17 cellular contexts compared by ENCODE assay signal in genomic region chr18:61612517-61612916, GRCh38.
DNase-seq lines count a peak whose midpoint lies in the region; ATAC-seq and TF ChIP-seq lines count a peak whose summit lies in the region.
"Had no signal": no experiment of that assay in that cellular context is flagged by ENCODE, and none has a peak within 500 bp of the region (broad histone marks: within the 10 kb centered on the region; RNA-seq: fewer than 3 reads in every experiment).

No MANE protein-coding gene starts in this region.

- no peak overlapping the region for H3K27ac ChIP-seq in mammary epithelial cell (ENCODE audit: insufficient read depth, low read depth, low read length)
- no peak overlapping the region for H3K27ac ChIP-seq in breast epithelium
- no peak overlapping the region for H3K27ac ChIP-seq in OCI-LY3 (ENCODE audit: low read length)
- no peak overlapping the region for H3K27ac ChIP-seq in mesenchymal stem cell (ENCODE audit: low read length, poor library complexity, severe bottlenecking)
- H3K27ac ChIP-seq: upper lobe of left lung, VCaP had no signal

- no peak overlapping the region for H3K4ac ChIP-seq in mesenchymal stem cell (ENCODE audit: low read depth in 1 of 2, low read length in 2 of 2)

- no peaks in the 10 kb centered on the region for H3K79me1 ChIP-seq in mesenchymal stem cell (replicated peaks; ENCODE audit: low read length, poor library complexity, severe bottlenecking)

- H2BK12ac ChIP-seq in mesenchymal stem cell (ENCODE audit: low read length in 2 of 2), result no peak overlapping the region

- H2AK5ac ChIP-seq in mesenchymal stem cell (ENCODE audit: low read length, severe bottlenecking), result no peak overlapping the region

- H4K20me1 ChIP-seq in mammary epithelial cell (ENCODE audit: insufficient read depth, low read length) (no peaks in the 10 kb centered on the region), OCI-LY3 (ENCODE audit: insufficient read depth, low read length) (no peaks in the 10 kb centered on the region)

- TF ChIP-seq CTCF in mammary epithelial cell (conservative IDR thresholded peaks at IDR 0.05 in 1 of 2, IDR thresholded peaks at IDR 0.05 in 1 of 2; ENCODE audit: extremely low read depth in 1 of 2, insufficient read depth in 1 of 2, low read depth in 1 of 2, low read length in 2 of 2) (peak; percentile 10 to 38), breast epithelium (IDR thresholded peaks at IDR 0.05) (no peak), OCI-LY3 (IDR thresholded peaks at IDR 0.05; ENCODE audit: low read depth, low read length) (peak; percentile 52), epithelial cell of proximal tubule (conservative IDR thresholded peaks at IDR 0.05; ENCODE audit: low read depth, low read length) (peak; percentile 39), GM13976 (IDR thresholded peaks at IDR 0.05; ENCODE audit: borderline replicate concordance, control extremely low read depth, extremely low read depth, insufficient read depth, missing control alignments) (no peak)

- BruUV-seq in mammary epithelial cell (replicated peaks; lab: Mats Ljungman, UMichigan), result no TSS peak

- CTCF ChIA-PET in mammary epithelial cell (lab: Charles Lee; ENCODE audit: low non-redundant PET), result interaction anchor here (0.6 kb wide), 1 partner anchor 281 kb away, joined by 3 read pairs; no protein-coding TSS in a partner anchor

- in situ Hi-C loops in mammary epithelial cell (cut with MboI; ENCODE audit: low sequenced_read_pairs in 2 of 2) (no loop called here), GM13976 (cut with MboI; ENCODE audit: low sequenced_read_pairs, unreplicated experiment) (no loop called here)

- no peak overlapping the region for H2BK15ac ChIP-seq in mesenchymal stem cell (ENCODE audit: low read depth, poor library complexity, severe bottlenecking)

- no peak overlapping the region for H2BK120ac ChIP-seq in mesenchymal stem cell (ENCODE audit: low read depth, low read length)

- no peak overlapping the region for H3K23ac ChIP-seq in mesenchymal stem cell (ENCODE audit: low read length in 2 of 2)

- H4K8ac ChIP-seq in mesenchymal stem cell (ENCODE audit: low read length), result no peak overlapping the region

- H3K18ac ChIP-seq in mesenchymal stem cell (ENCODE audit: low read depth in 1 of 2, low read length in 2 of 2), result no peak overlapping the region

- H3K36me3 Mint-ChIP-seq in stimulated activated effector memory CD8-positive, alpha-beta T cell treated with anti-CD3 and anti-CD28 coated beads, Interleukin-12 subunit alpha, Interleukin-12 subunit beta, amount 100 ng/mL, for 72 hours, result no peaks in the 10 kb centered on the region
- no peaks in the 10 kb centered on the region for H3K36me3 Mint-ChIP-seq in activated CD4-positive, alpha-beta T cell treated with anti-CD3 and anti-CD28 coated beads, Interleukin-2, amount 10 ng/mL, durations not matched to agents 24 days and 14 days (ENCODE audit: low read depth)
- H3K36me3 Mint-ChIP-seq: activated naive CD4-positive, alpha-beta T cell treated with anti-CD3 and anti-CD28 coated beads, Interleukin-2, amount 50 U/mL, for 24 hours had no signal

- no peak for TF ChIP-seq POLR2A in breast epithelium (IDR thresholded peaks at IDR 0.05)

- H3K9ac ChIP-seq in mammary epithelial cell (ENCODE audit: insufficient read depth, low read length), result no peak overlapping the region
- no peak overlapping the region for H3K9ac ChIP-seq in OCI-LY3 (ENCODE audit: low read length)
- no peak overlapping the region for H3K9ac ChIP-seq in mesenchymal stem cell (ENCODE audit: low read length)

- H3K36me3 ChIP-seq in mammary epithelial cell (ENCODE audit: insufficient read depth, low read length) (no peaks in the 10 kb centered on the region), breast epithelium (no peaks in the 10 kb centered on the region), OCI-LY3 (replicated peaks; ENCODE audit: low read depth, low read length) (no peaks in the 10 kb centered on the region), mesenchymal stem cell (ENCODE audit: control insufficient read depth in 1 of 2, insufficient read depth in 2 of 2, low read depth in 1 of 2, low read length in 2 of 2) (no peaks in the 10 kb centered on the region)
- H3K36me3 ChIP-seq: upper lobe of left lung had no signal

- H3K4me1 Mint-ChIP-seq in stimulated activated effector memory CD8-positive, alpha-beta T cell treated with anti-CD3 and anti-CD28 coated beads, Interleukin-12 subunit alpha, Interleukin-12 subunit beta, amount 100 ng/mL, for 72 hours, result no peaks in the 10 kb centered on the region
- H3K4me1 Mint-ChIP-seq in activated CD4-positive, alpha-beta T cell treated with anti-CD3 and anti-CD28 coated beads, Interleukin-2, amount 10 ng/mL, durations not matched to agents 24 days and 14 days, result no peaks in the 10 kb centered on the region
- H3K4me1 Mint-ChIP-seq: activated naive CD4-positive, alpha-beta T cell treated with anti-CD3 and anti-CD28 coated beads, Interleukin-2, amount 50 U/mL, for 24 hours; mesothelial cell of epicardium had no signal

- H3K4me3 ChIP-seq in mammary epithelial cell (replicated peaks in 1 of 3; ENCODE audit: insufficient read depth in 1 of 3, low read depth in 2 of 3, low read length in 3 of 3) (no peak overlapping the region), breast epithelium (no peak overlapping the region), OCI-LY3 (ENCODE audit: low read length) (no peak overlapping the region), epithelial cell of proximal tubule (ENCODE audit: low read depth, low read length) (no peak overlapping the region), mesenchymal stem cell (ENCODE audit: insufficient read depth in 1 of 2, low read depth in 1 of 2, low read length in 2 of 2) (no peak overlapping the region)
- H3K4me3 ChIP-seq: upper lobe of left lung had no signal

- H3K27me3 ChIP-seq in mammary epithelial cell (ENCODE audit: insufficient read depth, low read length) (no peaks in the 10 kb centered on the region), breast epithelium (no peaks in the 10 kb centered on the region), OCI-LY3 (ENCODE audit: low read depth, low read length) (peaks cover 35% of the 10 kb centered on the region), mesenchymal stem cell (ENCODE audit: control insufficient read depth in 1 of 2, insufficient read depth in 1 of 2, low read length in 2 of 2) (no peaks in the 10 kb centered on the region)
- H3K27me3 ChIP-seq: upper lobe of left lung had no signal

- H3K14ac ChIP-seq in mesenchymal stem cell (ENCODE audit: low read length in 2 of 2), result no peak overlapping the region

- ATAC-seq in stimulated activated effector memory CD8-positive, alpha-beta T cell treated with anti-CD3 and anti-CD28 coated beads, Interleukin-12 subunit alpha, Interleukin-12 subunit beta, amount 100 ng/mL, for 72 hours, result peak; percentile 26

- H3K79me2 ChIP-seq in mammary epithelial cell (ENCODE audit: insufficient read depth, low read length) (no peaks in the 10 kb centered on the region), OCI-LY3 (ENCODE audit: low read length) (no peaks in the 10 kb centered on the region)

- H3K27ac Mint-ChIP-seq in stimulated activated effector memory CD8-positive, alpha-beta T cell treated with anti-CD3 and anti-CD28 coated beads, Interleukin-12 subunit alpha, Interleukin-12 subunit beta, amount 100 ng/mL, for 72 hours, result no peak overlapping the region
- H3K27ac Mint-ChIP-seq in activated CD4-positive, alpha-beta T cell treated with anti-CD3 and anti-CD28 coated beads, Interleukin-2, amount 10 ng/mL, durations not matched to agents 24 days and 14 days, result no peak overlapping the region
- H3K27ac Mint-ChIP-seq: activated naive CD4-positive, alpha-beta T cell treated with anti-CD3 and anti-CD28 coated beads, Interleukin-2, amount 50 U/mL, for 24 hours; mesothelial cell of epicardium had no signal

- H3K9me3 Mint-ChIP-seq in stimulated activated effector memory CD8-positive, alpha-beta T cell treated with anti-CD3 and anti-CD28 coated beads, Interleukin-12 subunit alpha, Interleukin-12 subunit beta, amount 100 ng/mL, for 72 hours, result no peaks in the 10 kb centered on the region
- H3K9me3 Mint-ChIP-seq in activated CD4-positive, alpha-beta T cell treated with anti-CD3 and anti-CD28 coated beads, Interleukin-2, amount 10 ng/mL, durations not matched to agents 24 days and 14 days, result no peaks in the 10 kb centered on the region
- H3K9me3 Mint-ChIP-seq: activated naive CD4-positive, alpha-beta T cell treated with anti-CD3 and anti-CD28 coated beads, Interleukin-2, amount 50 U/mL, for 24 hours had no signal

- DNase-seq in mammary epithelial cell, result peak; percentile 29
- no peak for DNase-seq in breast epithelium (ENCODE audit: low spot score in 2 of 2)
- DNase-seq in epithelial cell of proximal tubule (ENCODE audit: low read depth), result no peak
- DNase-seq in stimulated activated effector memory CD8-positive, alpha-beta T cell treated with anti-CD3 and anti-CD28 coated beads, Interleukin-12 subunit alpha, Interleukin-12 subunit beta, amount 100 ng/mL, for 72 hours (ENCODE audit: low spot score in 2 of 2), result no peak
- DNase-seq in mesenchymal stem cell, result no peak
- DNase-seq in activated CD4-positive, alpha-beta T cell treated with anti-CD3 and anti-CD28 coated beads, Interleukin-2, amount 10 ng/mL, durations not matched to agents 24 days and 14 days, result no peak
- DNase-seq in GM13976 (ENCODE audit: low spot score), result no peak
- DNase-seq: activated CD8-positive, alpha-beta memory T cell treated with anti-CD3 and anti-CD28 coated beads, Interleukin-2, amount 50 U/mL, for 4 hours; DMS79 treated with DMSO at 0.1 percent for 48 hours; NCI-H1092 treated with DMSO at 0.1 percent for 48 hours; posterior cingulate gyrus; SHP77; upper lobe of left lung had no signal

- dilution Hi-C loops in mammary epithelial cell (cut with HindIII; ENCODE audit: low sequenced_read_pairs), result no loop called here

- no peak overlapping the region for H2BK5ac ChIP-seq in mesenchymal stem cell (ENCODE audit: low read depth, low read length, poor library complexity, severe bottlenecking)

- peaks cover 17% of the 10 kb centered on the region for H3K27me3 Mint-ChIP-seq in activated CD4-positive, alpha-beta T cell treated with anti-CD3 and anti-CD28 coated beads, Interleukin-2, amount 10 ng/mL, durations not matched to agents 24 days and 14 days

- H2AFZ ChIP-seq in mammary epithelial cell (ENCODE audit: low read depth, low read length) (peak overlapping the region; percentile 74), OCI-LY3 (ENCODE audit: low read depth, low read length) (no peak overlapping the region), mesenchymal stem cell (ENCODE audit: low read depth, low read length) (no peak overlapping the region)

- H3K4me2 ChIP-seq in mammary epithelial cell (ENCODE audit: insufficient read depth, low read depth, low read length) (no peak overlapping the region), OCI-LY3 (ENCODE audit: low read length) (no peak overlapping the region), mesenchymal stem cell (ENCODE audit: low read length, poor library complexity, severe bottlenecking) (no peak overlapping the region)

- no peaks in the 10 kb centered on the region for H3K9me3 ChIP-seq in mammary epithelial cell (replicated peaks; ENCODE audit: insufficient read depth, low read length)
- H3K9me3 ChIP-seq in breast epithelium, result no peaks in the 10 kb centered on the region
- no peaks in the 10 kb centered on the region for H3K9me3 ChIP-seq in OCI-LY3 (ENCODE audit: insufficient read depth, low read length)
- no peaks in the 10 kb centered on the region for H3K9me3 ChIP-seq in mesenchymal stem cell (ENCODE audit: control insufficient read depth, low read length)
- H3K9me3 ChIP-seq: upper lobe of left lung had no signal

- no peak overlapping the region for H3K4me3 Mint-ChIP-seq in stimulated activated effector memory CD8-positive, alpha-beta T cell treated with anti-CD3 and anti-CD28 coated beads, Interleukin-12 subunit alpha, Interleukin-12 subunit beta, amount 100 ng/mL, for 72 hours
- H3K4me3 Mint-ChIP-seq in activated CD4-positive, alpha-beta T cell treated with anti-CD3 and anti-CD28 coated beads, Interleukin-2, amount 10 ng/mL, durations not matched to agents 24 days and 14 days, result no peak overlapping the region
- H3K4me3 Mint-ChIP-seq: activated naive CD4-positive, alpha-beta T cell treated with anti-CD3 and anti-CD28 coated beads, Interleukin-2, amount 50 U/mL, for 24 hours; mesothelial cell of epicardium had no signal

- intact Hi-C loops in mammary epithelial cell (cut with micrococcal nuclease), result no loop called here
- intact Hi-C loops in breast epithelium (cut with DNase I; ENCODE audit: low total_unique reads), result loop anchor here (5.0 kb wide), 1 partner anchor 830 kb away; no protein-coding TSS in a partner anchor
- intact Hi-C loops in activated CD4-positive, alpha-beta T cell treated with anti-CD3 and anti-CD28 coated beads, Interleukin-2, amount 10 ng/mL, durations not matched to agents 24 days and 14 days (cut with micrococcal nuclease), result no loop called here

- peaks cover 16% of the 10 kb centered on the region for H3K4me1 ChIP-seq in mammary epithelial cell (ENCODE audit: insufficient read depth, low read length)
- no peaks in the 10 kb centered on the region for H3K4me1 ChIP-seq in breast epithelium
- peaks cover 15% of the 10 kb centered on the region for H3K4me1 ChIP-seq in OCI-LY3 (ENCODE audit: low read length)
- no peaks in the 10 kb centered on the region for H3K4me1 ChIP-seq in mesenchymal stem cell (ENCODE audit: control insufficient read depth, insufficient read depth, low read depth, low read length)

- no peak overlapping the region for H4K91ac ChIP-seq in mesenchymal stem cell (ENCODE audit: low read length)

Comparison
In these comparisons a context has a peak if more than half of its experiments do, and no peak if none do; other contexts are left out.
1. CTCF ChIP-seq: peak in mammary epithelial cell (2 of 2), OCI-LY3 (single experiment) and epithelial cell of proximal tubule (single experiment); none in breast epithelium (0 of 3) and GM13976 (single experiment).